Comparison of ENCODE assay signal across 1 cellular context in the genomic region with DNA sequence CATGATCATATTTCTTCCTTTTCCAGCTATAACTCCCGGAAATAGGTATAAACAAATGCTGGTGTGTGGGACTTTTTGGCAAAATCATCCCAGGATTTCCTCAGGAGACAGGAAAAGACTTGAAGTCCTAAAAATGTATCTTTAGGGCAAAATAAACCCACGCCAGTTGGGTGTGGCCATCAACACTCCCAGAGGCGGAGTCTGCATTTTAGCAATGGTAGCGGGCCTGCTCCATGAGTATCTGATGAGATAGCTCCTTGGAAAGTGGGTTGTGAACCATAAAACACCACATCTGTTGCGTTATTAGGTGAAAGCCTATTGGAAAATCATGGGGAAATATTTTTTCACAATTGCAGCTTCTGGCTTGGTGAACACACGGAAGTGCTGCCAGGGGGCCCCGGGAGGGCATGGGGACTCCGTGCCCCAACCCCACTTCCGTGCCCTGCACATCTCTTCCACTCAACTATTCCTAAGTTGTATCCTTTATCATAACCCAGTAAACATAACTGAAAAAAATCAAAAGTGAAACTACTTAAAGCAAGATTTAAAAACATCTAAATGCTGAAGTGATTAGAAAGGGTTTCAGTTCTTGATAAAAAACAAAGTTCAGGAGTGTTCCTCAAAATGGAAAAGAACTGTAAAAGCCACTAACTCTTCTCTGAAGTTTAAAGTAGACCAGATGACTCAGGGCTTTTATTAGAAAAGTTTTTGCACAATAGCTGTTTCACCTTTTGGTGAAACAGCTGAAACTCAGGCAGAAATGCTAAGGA.
TF ChIP-seq lines count a peak whose summit lies in the region.

No MANE protein-coding gene starts in this region.

TF ChIP-seq in SK-N-SH treated with all-trans-retinoic acid at 6 μM for 48 hours, 23 proteins besides CTCF, POLR2A, EP300 and RAD21 (continued from another document):
- TF ChIP-seq, protein P1, sequence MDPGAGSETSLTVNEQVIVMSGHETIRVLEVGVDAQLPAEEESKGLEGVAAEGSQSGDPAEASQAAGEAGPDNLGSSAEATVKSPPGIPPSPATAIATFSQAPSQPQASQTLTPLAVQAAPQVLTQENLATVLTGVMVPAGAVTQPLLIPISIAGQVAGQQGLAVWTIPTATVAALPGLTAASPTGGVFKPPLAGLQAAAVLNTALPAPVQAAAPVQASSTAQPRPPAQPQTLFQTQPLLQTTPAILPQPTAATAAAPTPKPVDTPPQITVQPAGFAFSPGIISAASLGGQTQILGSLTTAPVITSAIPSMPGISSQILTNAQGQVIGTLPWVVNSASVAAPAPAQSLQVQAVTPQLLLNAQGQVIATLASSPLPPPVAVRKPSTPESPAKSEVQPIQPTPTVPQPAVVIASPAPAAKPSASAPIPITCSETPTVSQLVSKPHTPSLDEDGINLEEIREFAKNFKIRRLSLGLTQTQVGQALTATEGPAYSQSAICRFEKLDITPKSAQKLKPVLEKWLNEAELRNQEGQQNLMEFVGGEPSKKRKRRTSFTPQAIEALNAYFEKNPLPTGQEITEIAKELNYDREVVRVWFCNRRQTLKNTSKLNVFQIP (CRISPR knock-in tag; IDR thresholded peaks at IDR 0.05; ENCODE audit: borderline replicate concordance, low read depth), result no peak
- TF ChIP-seq OSR1 (CRISPR knock-in tag; IDR thresholded peaks at IDR 0.05), result no peak
- no peak for TF ChIP-seq ARNTL (CRISPR knock-in tag; IDR thresholded peaks at IDR 0.05; ENCODE audit: borderline replicate concordance, low read depth)
- TF ChIP-seq ESRRG (CRISPR knock-in tag; IDR thresholded peaks at IDR 0.05), result no peak
- TF ChIP-seq, protein P2, sequence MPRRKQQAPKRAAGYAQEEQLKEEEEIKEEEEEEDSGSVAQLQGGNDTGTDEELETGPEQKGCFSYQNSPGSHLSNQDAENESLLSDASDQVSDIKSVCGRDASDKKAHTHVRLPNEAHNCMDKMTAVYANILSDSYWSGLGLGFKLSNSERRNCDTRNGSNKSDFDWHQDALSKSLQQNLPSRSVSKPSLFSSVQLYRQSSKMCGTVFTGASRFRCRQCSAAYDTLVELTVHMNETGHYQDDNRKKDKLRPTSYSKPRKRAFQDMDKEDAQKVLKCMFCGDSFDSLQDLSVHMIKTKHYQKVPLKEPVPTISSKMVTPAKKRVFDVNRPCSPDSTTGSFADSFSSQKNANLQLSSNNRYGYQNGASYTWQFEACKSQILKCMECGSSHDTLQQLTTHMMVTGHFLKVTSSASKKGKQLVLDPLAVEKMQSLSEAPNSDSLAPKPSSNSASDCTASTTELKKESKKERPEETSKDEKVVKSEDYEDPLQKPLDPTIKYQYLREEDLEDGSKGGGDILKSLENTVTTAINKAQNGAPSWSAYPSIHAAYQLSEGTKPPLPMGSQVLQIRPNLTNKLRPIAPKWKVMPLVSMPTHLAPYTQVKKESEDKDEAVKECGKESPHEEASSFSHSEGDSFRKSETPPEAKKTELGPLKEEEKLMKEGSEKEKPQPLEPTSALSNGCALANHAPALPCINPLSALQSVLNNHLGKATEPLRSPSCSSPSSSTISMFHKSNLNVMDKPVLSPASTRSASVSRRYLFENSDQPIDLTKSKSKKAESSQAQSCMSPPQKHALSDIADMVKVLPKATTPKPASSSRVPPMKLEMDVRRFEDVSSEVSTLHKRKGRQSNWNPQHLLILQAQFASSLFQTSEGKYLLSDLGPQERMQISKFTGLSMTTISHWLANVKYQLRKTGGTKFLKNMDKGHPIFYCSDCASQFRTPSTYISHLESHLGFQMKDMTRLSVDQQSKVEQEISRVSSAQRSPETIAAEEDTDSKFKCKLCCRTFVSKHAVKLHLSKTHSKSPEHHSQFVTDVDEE (CRISPR knock-in tag; IDR thresholded peaks at IDR 0.05), result no peak
